30 cellular contexts compared by ENCODE assay signal in the genomic region with DNA sequence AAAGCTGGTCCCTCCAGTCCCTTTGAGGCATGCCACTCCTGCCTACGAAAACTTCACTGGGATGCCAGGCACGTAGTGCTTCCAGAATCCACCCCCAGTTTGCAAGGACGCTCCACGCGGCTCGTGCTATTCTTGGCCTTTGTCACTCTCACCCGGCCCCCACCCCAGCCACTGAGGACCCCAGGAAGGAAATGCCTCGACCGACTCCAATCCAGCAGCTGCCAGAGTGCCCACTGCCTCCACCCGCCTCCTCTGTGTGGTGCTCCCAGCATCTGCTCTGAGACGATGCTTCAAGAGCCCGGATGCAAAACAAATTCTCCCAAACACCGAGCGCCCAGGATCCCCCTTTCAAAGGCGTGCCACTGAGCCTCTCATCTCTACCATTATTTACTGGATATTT.
DNase-seq lines count a peak whose midpoint lies in the region; ATAC-seq and TF ChIP-seq lines count a peak whose summit lies in the region.
"Had no signal": no experiment of that assay in that cellular context is flagged by ENCODE, and none has a peak within 500 bp of the region (broad histone marks: within the 10 kb centered on the region; RNA-seq: fewer than 3 reads in every experiment).

No MANE protein-coding gene starts in this region.

- peak overlapping the region; percentile 39 to 55 for H3K27ac Mint-ChIP-seq in activated naive CD4-positive, alpha-beta T cell treated with anti-CD3 and anti-CD28 coated beads, Interleukin-2, amount 50 U/mL, for 72 hours
- peak overlapping the region; percentile 86 for H3K27ac Mint-ChIP-seq in chondrocyte (ENCODE audit: unreplicated experiment)
- H3K27ac Mint-ChIP-seq: activated CD4-positive, alpha-beta T cell treated with anti-CD3 and anti-CD28 coated beads for 36 hours; activated naive CD8-positive, alpha-beta T cell treated with anti-CD3 and anti-CD28 coated beads, Interleukin-2, amount 50 U/mL, for 24 hours; naive thymus-derived CD8-positive, alpha-beta T cell; stimulated activated effector memory CD8-positive, alpha-beta T cell treated with anti-CD3 and anti-CD28 coated beads, Interleukin-12 subunit alpha, Interleukin-12 subunit beta, amount 100 ng/mL, for 72 hours; T-helper 17 cell had no signal

- peaks cover 9% of the 10 kb centered on the region for H3K79me2 ChIP-seq in osteoblast (ENCODE audit: insufficient read depth, low read length)

- intact Hi-C loops in upper lobe of right lung (cut with DNase I) (no loop called here), adrenal gland (cut with DNase I) (no loop called here)

- peaks cover 0 to 5% of the 10 kb centered on the region in 2 donors for H3K36me3 Mint-ChIP-seq in activated naive CD4-positive, alpha-beta T cell treated with anti-CD3 and anti-CD28 coated beads, Interleukin-2, amount 50 U/mL, for 72 hours
- peaks cover 19% of the 10 kb centered on the region for H3K36me3 Mint-ChIP-seq in chondrocyte (ENCODE audit: low read depth)

- no peak for DNase-seq in activated naive CD4-positive, alpha-beta T cell treated with anti-CD3 and anti-CD28 coated beads, Interleukin-2, amount 50 U/mL, for 72 hours (ENCODE audit: low spot score in 2 of 2)
- no peak for DNase-seq in activated naive CD4-positive, alpha-beta T cell treated with anti-CD3 and anti-CD28 coated beads, Interleukin-2, amount 50 U/mL, for 16 hours
- DNase-seq in chondrocyte (ENCODE audit: low spot score) (no peak), upper lobe of right lung (no peak), cerebellum (ENCODE audit: low spot score) (no peak), adrenal gland (no peak), osteoblast (ENCODE audit: insufficient read length, low spot score, missing footprints) (no peak)
- DNase-seq: activated CD4-positive, alpha-beta T cell treated with anti-CD3 and anti-CD28 coated beads for 36 hours; activated effector memory CD4-positive, alpha-beta T cell treated with anti-CD3 and anti-CD28 coated beads, Interleukin-2, amount 50 U/mL, for 16 hours; activated naive CD8-positive, alpha-beta T cell treated with anti-CD3 and anti-CD28 coated beads, Interleukin-2, amount 50 U/mL, for 24 hours; activated T-cell treated with anti-CD3 and anti-CD28 coated beads for 4 hours; body of pancreas; CD4-positive, alpha-beta memory T cell; colonic mucosa; EL; gastrocnemius medialis; GOT3; Karpas-422; left lung; naive thymus-derived CD8-positive, alpha-beta T cell; NCI-H1417 treated with DMSO at 0.1 percent for 48 hours; NCI-H2081 treated with DMSO at 0.1 percent for 48 hours; spleen; stimulated activated CD4-positive, alpha-beta T cell treated with anti-CD3 and anti-CD28 coated beads, Interleukin-4, amount 100 ng/mL, for 1 hour; substantia nigra; T-helper 17 cell had no signal

- H3K9me3 ChIP-seq in muscle layer of duodenum (ENCODE audit: control insufficient read depth in 1 of 2, low read length in 2 of 2), result no peaks in the 10 kb centered on the region
- no peaks in the 10 kb centered on the region for H3K9me3 ChIP-seq in upper lobe of right lung
- H3K9me3 ChIP-seq in adrenal gland (replicated peaks in 1 of 3), result no peaks in the 10 kb centered on the region
- no peaks in the 10 kb centered on the region for H3K9me3 ChIP-seq in osteoblast (ENCODE audit: low read depth, low read length)
- H3K9me3 ChIP-seq: body of pancreas, colonic mucosa, gastrocnemius medialis, left lung, spleen had no signal

- no peaks in the 10 kb centered on the region for H3K27me3 Mint-ChIP-seq in chondrocyte (ENCODE audit: low read depth)
- H3K27me3 Mint-ChIP-seq: activated CD4-positive, alpha-beta T cell treated with anti-CD3 and anti-CD28 coated beads for 36 hours; activated naive CD8-positive, alpha-beta T cell treated with anti-CD3 and anti-CD28 coated beads, Interleukin-2, amount 50 U/mL, for 24 hours; CD4-positive, alpha-beta memory T cell; naive thymus-derived CD8-positive, alpha-beta T cell; T-helper 17 cell had no signal

- H2AFZ ChIP-seq in osteoblast (ENCODE audit: low read length), result no peak overlapping the region

- no peak for ATAC-seq in activated naive CD4-positive, alpha-beta T cell treated with anti-CD3 and anti-CD28 coated beads, Interleukin-2, amount 50 U/mL, for 72 hours
- no peak for ATAC-seq in upper lobe of right lung
- ATAC-seq: activated CD4-positive, alpha-beta T cell treated with anti-CD3 and anti-CD28 coated beads for 36 hours; activated naive CD8-positive, alpha-beta T cell treated with anti-CD3 and anti-CD28 coated beads, Interleukin-2, amount 50 U/mL, for 24 hours; body of pancreas; esophagus mucosa; gastrocnemius medialis; left lung; naive thymus-derived CD8-positive, alpha-beta T cell; SK-N-SH treated with all-trans-retinoic acid at 6 μM for 48 hours; stimulated activated effector memory CD8-positive, alpha-beta T cell treated with anti-CD3 and anti-CD28 coated beads, Interleukin-12 subunit alpha, Interleukin-12 subunit beta, amount 100 ng/mL, for 72 hours; T-helper 17 cell had no signal

- H3K36me3 ChIP-seq in muscle layer of duodenum (ENCODE audit: control insufficient read depth in 1 of 2, insufficient read depth in 2 of 2, low read length in 2 of 2), result peaks cover 13 to 15% of the 10 kb centered on the region in 2 donors
- peaks cover 51% of the 10 kb centered on the region for H3K36me3 ChIP-seq in upper lobe of right lung
- peaks cover 0 to 30% of the 10 kb centered on the region in 2 donors for H3K36me3 ChIP-seq in adrenal gland (replicated peaks in 1 of 2)
- H3K36me3 ChIP-seq in osteoblast (ENCODE audit: insufficient read depth, low read length), result peaks cover 21% of the 10 kb centered on the region
- H3K36me3 ChIP-seq: colonic mucosa had no signal

- H4K20me1 ChIP-seq in osteoblast (ENCODE audit: insufficient read depth, low read length), result peaks cover 3% of the 10 kb centered on the region

- H3K4me3 ChIP-seq in muscle layer of duodenum (ENCODE audit: low read depth in 1 of 2, low read length in 2 of 2) (no peak overlapping the region), upper lobe of right lung (no peak overlapping the region), adrenal gland (no peak overlapping the region), osteoblast (ENCODE audit: insufficient read depth, low read length) (no peak overlapping the region)
- H3K4me3 ChIP-seq: body of pancreas, colonic mucosa, gastrocnemius medialis, left lung, spleen had no signal

- no peak for TF ChIP-seq POLR2A in adrenal gland (IDR thresholded peaks at IDR 0.05)

- no peaks in the 10 kb centered on the region for H3K27me3 ChIP-seq in muscle layer of duodenum (ENCODE audit: low read depth, low read length)
- H3K27me3 ChIP-seq in upper lobe of right lung, result no peaks in the 10 kb centered on the region
- no peaks in the 10 kb centered on the region for H3K27me3 ChIP-seq in adrenal gland
- H3K27me3 ChIP-seq in osteoblast (ENCODE audit: insufficient read depth, low read length), result no peaks in the 10 kb centered on the region
- H3K27me3 ChIP-seq: body of pancreas, colonic mucosa, gastrocnemius medialis, left lung, spleen had no signal

- 81 to 91% (median 86%) methylated on average over 12 to 15 of the region's 15 CpGs for WGBS in adrenal gland, 4 donors

- H3K4me3 Mint-ChIP-seq in chondrocyte (ENCODE audit: unreplicated experiment), result no peak overlapping the region
- H3K4me3 Mint-ChIP-seq: activated CD4-positive, alpha-beta T cell treated with anti-CD3 and anti-CD28 coated beads for 36 hours; activated naive CD8-positive, alpha-beta T cell treated with anti-CD3 and anti-CD28 coated beads, Interleukin-2, amount 50 U/mL, for 24 hours; CD4-positive, alpha-beta memory T cell; naive thymus-derived CD8-positive, alpha-beta T cell; stimulated activated effector memory CD8-positive, alpha-beta T cell treated with anti-CD3 and anti-CD28 coated beads, Interleukin-12 subunit alpha, Interleukin-12 subunit beta, amount 100 ng/mL, for 72 hours; T-helper 17 cell had no signal

- peaks cover 51% of the 10 kb centered on the region for H3K4me1 Mint-ChIP-seq in chondrocyte (ENCODE audit: low read depth)
- H3K4me1 Mint-ChIP-seq: activated CD4-positive, alpha-beta T cell treated with anti-CD3 and anti-CD28 coated beads for 36 hours; activated naive CD8-positive, alpha-beta T cell treated with anti-CD3 and anti-CD28 coated beads, Interleukin-2, amount 50 U/mL, for 24 hours; T-helper 17 cell had no signal

- H3K4me1 ChIP-seq in muscle layer of duodenum (ENCODE audit: control insufficient read depth in 1 of 2, insufficient read depth in 2 of 2, low read length in 2 of 2) (peaks cover 6 to 32% of the 10 kb centered on the region in 2 donors), upper lobe of right lung (peaks cover 20% of the 10 kb centered on the region), adrenal gland (replicated peaks in 1 of 2) (peaks cover 17 to 23% of the 10 kb centered on the region in 2 donors), osteoblast (ENCODE audit: insufficient read depth, low read length) (peaks cover 16% of the 10 kb centered on the region)

- H3K4me2 ChIP-seq in osteoblast (ENCODE audit: insufficient read depth, low read length), result no peak overlapping the region

- H3K27ac ChIP-seq in muscle layer of duodenum (ENCODE audit: low read length) (peak overlapping the region; percentile 45), upper lobe of right lung (peak overlapping the region; percentile 24), adrenal gland (no peak overlapping the region), osteoblast (ENCODE audit: low read depth, low read length) (no peak overlapping the region)
- H3K27ac ChIP-seq: body of pancreas, spleen had no signal

- no peaks in the 10 kb centered on the region for H3K9me3 Mint-ChIP-seq in activated naive CD4-positive, alpha-beta T cell treated with anti-CD3 and anti-CD28 coated beads, Interleukin-2, amount 50 U/mL, for 72 hours
- no peaks in the 10 kb centered on the region for H3K9me3 Mint-ChIP-seq in chondrocyte (ENCODE audit: low read depth)
- H3K9me3 Mint-ChIP-seq: activated naive CD8-positive, alpha-beta T cell treated with anti-CD3 and anti-CD28 coated beads, Interleukin-2, amount 50 U/mL, for 24 hours; CD4-positive, alpha-beta memory T cell; naive thymus-derived CD8-positive, alpha-beta T cell; stimulated activated effector memory CD8-positive, alpha-beta T cell treated with anti-CD3 and anti-CD28 coated beads, Interleukin-12 subunit alpha, Interleukin-12 subunit beta, amount 100 ng/mL, for 72 hours had no signal

- no peak for TF ChIP-seq CTCF in chondrocyte (IDR thresholded peaks at IDR 0.05)
- no peak for TF ChIP-seq CTCF in upper lobe of right lung (IDR thresholded peaks at IDR 0.05)
- TF ChIP-seq CTCF in adrenal gland (IDR thresholded peaks at IDR 0.05), result no peak
- TF ChIP-seq CTCF in osteoblast (IDR thresholded peaks at IDR 0.05; ENCODE audit: extremely low read depth, low read depth, low read length), result no peak

Comparison
In these comparisons a context has a peak if more than half of its experiments do, and no peak if none do; other contexts are left out.
1. H3K27ac ChIP-seq: peak in muscle layer of duodenum (single experiment) and upper lobe of right lung (single experiment); none in adrenal gland (0 of 5) and osteoblast (single experiment).